In genomic region chr22:31613286-31613903, GRCh38 we compare ENCODE assay signal across 22 cellular contexts. TPM values are rescaled to one million over a fixed set of nuclear protein-coding genes. Genes with fewer than 3 reads are reported as not detected.
DNase-seq lines count a peak whose midpoint lies in the region; ATAC-seq and TF ChIP-seq lines count a peak whose summit lies in the region.
"Had no signal": no experiment of that assay in that cellular context is flagged by ENCODE, and none has a peak within 500 bp of the region (broad histone marks: within the 10 kb centered on the region; RNA-seq: fewer than 3 reads in every experiment).

No MANE protein-coding gene starts in this region.

- H3K4me3 ChIP-seq in right cardiac atrium (ENCODE audit: low read length), result no peak overlapping the region
- no peak overlapping the region for H3K4me3 ChIP-seq in right atrium auricular region
- H3K4me3 ChIP-seq in mesenchymal stem cell (ENCODE audit: insufficient read depth in 1 of 2, low read depth in 1 of 2, low read length in 2 of 2), result no peak overlapping the region
- H3K4me3 ChIP-seq: GM23248, neural progenitor cell, transverse colon had no signal

- H3K4me1 ChIP-seq in right cardiac atrium (ENCODE audit: control insufficient read depth, insufficient read depth, low read length), result peaks cover 5% of the 10 kb centered on the region
- peaks cover 0 to 18% of the 10 kb centered on the region in 2 donors for H3K4me1 ChIP-seq in right atrium auricular region
- H3K4me1 ChIP-seq in mesenchymal stem cell (ENCODE audit: control insufficient read depth, insufficient read depth, low read depth, low read length), result peaks cover 4% of the 10 kb centered on the region
- H3K4me1 ChIP-seq: neural progenitor cell had no signal

- POLR2A ChIA-PET in RWPE1 (lab: Yijun Ruan, JAX; ENCODE audit: low non-redundant PET), result no interaction called here

- no peak for ATAC-seq in right cardiac atrium

- H2BK15ac ChIP-seq in mesenchymal stem cell (ENCODE audit: low read depth, poor library complexity, severe bottlenecking), result no peak overlapping the region

- TF ChIP-seq CTCF in right atrium auricular region (IDR thresholded peaks at IDR 0.05), result no peak
- TF ChIP-seq CTCF in RWPE1 (conservative IDR thresholded peaks at IDR 0.05; ENCODE audit: low read depth), result no peak

- no peak overlapping the region for H3K23ac ChIP-seq in mesenchymal stem cell (ENCODE audit: low read length in 2 of 2)

- no peak overlapping the region for H2AFZ ChIP-seq in mesenchymal stem cell (ENCODE audit: low read depth, low read length)
- H2AFZ ChIP-seq: GM23248, neural progenitor cell had no signal

- H3K9ac ChIP-seq in mesenchymal stem cell (ENCODE audit: low read length), result no peak overlapping the region
- H3K9ac ChIP-seq: GM23248, neural progenitor cell had no signal

- peaks cover 9% of the 10 kb centered on the region for H3K36me3 ChIP-seq in right atrium auricular region
- peaks cover 46 to 74% of the 10 kb centered on the region in 2 experiments for H3K36me3 ChIP-seq in mesenchymal stem cell (ENCODE audit: control insufficient read depth in 1 of 2, insufficient read depth in 2 of 2, low read depth in 1 of 2, low read length in 2 of 2)
- H3K36me3 ChIP-seq: neural progenitor cell had no signal

- H2AK5ac ChIP-seq in mesenchymal stem cell (ENCODE audit: low read length, severe bottlenecking), result no peak overlapping the region

- H2BK120ac ChIP-seq in mesenchymal stem cell (ENCODE audit: low read depth, low read length), result no peak overlapping the region

- intact Hi-C loops in right cardiac atrium (cut with DNase I), result no loop called here

- DNase-seq in right cardiac atrium, result peak in 2 of 3 donors; percentile 45 to 54
- no peak for DNase-seq in right atrium auricular region (ENCODE audit: low spot score)
- DNase-seq in RWPE1 (ENCODE audit: low spot score), result no peak
- no peak for DNase-seq in mesenchymal stem cell
- DNase-seq in NCI-H345 treated with DMSO at 0.1 percent for 48 hours (lab: John Stamatoyannopoulos, UW; ENCODE audit: unreplicated experiment), result no peak
- DNase-seq in activated T-cell treated with anti-CD3 and anti-CD28 coated beads for 4 hours, result no peak
- DNase-seq in MV-4-11 (lab: John Stamatoyannopoulos, UW), result no peak
- DNase-seq in NCI-H345 (lab: John Stamatoyannopoulos, UW), result no peak
- DNase-seq: ACHN; activated gamma-delta T cell; activated T-cell treated with anti-CD3 and anti-CD28 coated beads, Interleukin-2, amount 50 U/mL, for 1 hour; DMS53; GM23248; immature natural killer cell; NCI-H2029 treated with DMSO at 0.1 percent for 48 hours; NCI-H2227 treated with DMSO at 0.1 percent for 48 hours; NCI-H69; SHP77; stimulated activated CD4-positive, alpha-beta T cell treated with anti-CD3 and anti-CD28 coated beads, Interleukin-12 subunit alpha, Interleukin-12 subunit beta, amount 100 ng/mL, for 4 hours; stimulated activated CD4-positive, alpha-beta T cell treated with anti-CD3 and anti-CD28 coated beads, Interleukin-4, amount 100 ng/mL, for 1 hour; transverse colon had no signal

- no peaks in the 10 kb centered on the region for H3K9me3 ChIP-seq in right cardiac atrium (ENCODE audit: control insufficient read depth, low read length)
- no peaks in the 10 kb centered on the region for H3K9me3 ChIP-seq in right atrium auricular region
- no peaks in the 10 kb centered on the region for H3K9me3 ChIP-seq in mesenchymal stem cell (ENCODE audit: control insufficient read depth, low read length)
- H3K9me3 ChIP-seq: transverse colon had no signal

- no peak overlapping the region for H3K27ac ChIP-seq in right cardiac atrium (ENCODE audit: low read length)
- no peak overlapping the region for H3K27ac ChIP-seq in right atrium auricular region
- H3K27ac ChIP-seq in RWPE1, result peak overlapping the region; percentile 42
- no peak overlapping the region for H3K27ac ChIP-seq in mesenchymal stem cell (ENCODE audit: low read length, poor library complexity, severe bottlenecking)
- H3K27ac ChIP-seq: GM23248, neural progenitor cell, transverse colon had no signal

- H4K91ac ChIP-seq in mesenchymal stem cell (ENCODE audit: low read length), result peak overlapping the region; percentile 20

- no peak overlapping the region for H4K8ac ChIP-seq in mesenchymal stem cell (ENCODE audit: low read length)

- H2BK5ac ChIP-seq in mesenchymal stem cell (ENCODE audit: low read depth, low read length, poor library complexity, severe bottlenecking), result no peak overlapping the region

- H3K4ac ChIP-seq in mesenchymal stem cell (ENCODE audit: low read depth in 1 of 2, low read length in 2 of 2), result peak overlapping the region in 1 of 2 experiments; percentile 30

- CTCF ChIA-PET in RWPE1 (lab: Yijun Ruan, JAX), result no interaction called here

- H3K27me3 ChIP-seq in right cardiac atrium (ENCODE audit: control insufficient read depth, insufficient read depth) (no peaks in the 10 kb centered on the region), right atrium auricular region (no peaks in the 10 kb centered on the region), mesenchymal stem cell (ENCODE audit: control insufficient read depth in 1 of 2, insufficient read depth in 1 of 2, low read length in 2 of 2) (no peaks in the 10 kb centered on the region)
- H3K27me3 ChIP-seq: neural progenitor cell, transverse colon had no signal

- peak overlapping the region in 1 of 2 experiments; percentile 12 for H2BK12ac ChIP-seq in mesenchymal stem cell (ENCODE audit: low read length in 2 of 2)

- H3K18ac ChIP-seq in mesenchymal stem cell (ENCODE audit: low read depth in 1 of 2, low read length in 2 of 2), result no peak overlapping the region

- H3K14ac ChIP-seq in mesenchymal stem cell (ENCODE audit: low read length in 2 of 2), result no peak overlapping the region

- no peak overlapping the region for H3K4me2 ChIP-seq in mesenchymal stem cell (ENCODE audit: low read length, poor library complexity, severe bottlenecking)
- H3K4me2 ChIP-seq: neural progenitor cell had no signal

- H3K79me1 ChIP-seq in mesenchymal stem cell (replicated peaks; ENCODE audit: low read length, poor library complexity, severe bottlenecking), result peaks cover 5% of the 10 kb centered on the region

- WGBS in right cardiac atrium, result 92% methylated on average over 23 of the region's 23 CpGs
- 95% methylated on average over 21 of the region's 23 CpGs for WGBS in mesenchymal stem cell

RNA-seq across cellular contexts. Expression of gene PISD, which starts 48.6 kb away (rescaled TPM):
- 10 to 100 TPM; 18.6 to 33.5 (median 19.7) TPM for total RNA-seq in right cardiac atrium
- 11.1 TPM for polyA plus RNA-seq in right cardiac atrium
- total RNA-seq in right atrium auricular region, result 10 to 100 TPM; 14.8 to 27.3 TPM
- polyA plus RNA-seq in mesenchymal stem cell (2013, experiment 1 of 2), result 31.5 TPM
- polyA plus RNA-seq in mesenchymal stem cell (2013, experiment 2 of 2), result 31.2 TPM

Comparison
In these comparisons a context has a peak if more than half of its experiments do, and no peak if none do; other contexts are left out.
1. DNase-seq: peak in right cardiac atrium (2 of 3); none in right atrium auricular region (single experiment), RWPE1 (single experiment), mesenchymal stem cell (single experiment), NCI-H345 treated with DMSO at 0.1 percent for 48 hours (single experiment), activated T-cell treated with anti-CD3 and anti-CD28 coated beads for 4 hours (single experiment), MV-4-11 (single experiment) and NCI-H345 (single experiment).